Comparison of ENCODE assay signal across 19 cellular contexts in genomic region chr4:101400096-101400495, GRCh38. TPM values are rescaled to one million over a fixed set of nuclear protein-coding genes. Genes with fewer than 3 reads are reported as not detected.
DNase-seq lines count a peak whose midpoint lies in the region; ATAC-seq, FAIRE-seq and TF ChIP-seq lines count a peak whose summit lies in the region.
"Had no signal": no experiment of that assay in that cellular context is flagged by ENCODE, and none has a peak within 500 bp of the region (broad histone marks: within the 10 kb centered on the region; RNA-seq: fewer than 3 reads in every experiment).

No MANE protein-coding gene starts in this region.

- TF ChIP-seq RAD21 in HepG2 (CRISPR knock-in tag; IDR thresholded peaks at IDR 0.05), result no peak

- intact Hi-C loops in HepG2 (cut with micrococcal nuclease; ENCODE audit: unreplicated experiment) (no loop called here), right lobe of liver (cut with DNase I) (no loop called here)
- intact Hi-C loops in activated CD8-positive, alpha-beta T cell treated with anti-CD3 and anti-CD28 coated beads for 36 hours (cut with micrococcal nuclease), result loop anchor here (5.0 kb wide), 1 partner anchor 127 kb away; no protein-coding TSS in a partner anchor

- no peak for FAIRE-seq in HepG2 (lab: Jason Lieb, UNC)
- FAIRE-seq: endothelial cell of umbilical vein, pancreas had no signal

- 10% methylated on average over 3 of the region's 3 CpGs for WGBS in HepG2 (ENCODE audit: low lambda C conversion rate)
- WGBS in right lobe of liver (ENCODE audit: insufficient coverage, low coverage, low lambda C conversion rate, missing lambda C conversion rate), result 70% methylated on average over 3 of the region's 3 CpGs
- WGBS in tibial nerve, 2 donors, result 60 to 73% methylated on average over 3 of the region's 3 CpGs

- H3K9me3 Mint-ChIP-seq in activated CD8-positive, alpha-beta T cell treated with anti-CD3 and anti-CD28 coated beads for 36 hours, result no peaks in the 10 kb centered on the region
- H3K9me3 Mint-ChIP-seq: brain had no signal

- no peaks in the 10 kb centered on the region for H4K20me1 ChIP-seq in HepG2 (ENCODE audit: insufficient read depth, low read length)

- no peaks in the 10 kb centered on the region for H3K36me3 Mint-ChIP-seq in activated CD8-positive, alpha-beta T cell treated with anti-CD3 and anti-CD28 coated beads for 36 hours (ENCODE audit: low read depth)
- H3K36me3 Mint-ChIP-seq: brain, memory B cell had no signal

- no peak overlapping the region for H2AFZ ChIP-seq in HepG2 (ENCODE audit: low read length)

- no peak for TF ChIP-seq EP300 in HepG2 (IDR thresholded peaks at IDR 0.05; ENCODE audit: low read depth in 2 of 2, low read length in 2 of 2)
- no peak for TF ChIP-seq EP300 in HepG2 (CRISPR knock-in tag; IDR thresholded peaks at IDR 0.05; ENCODE audit: borderline replicate concordance)
- no peak for TF ChIP-seq EP300 in tibial nerve (IDR thresholded peaks at IDR 0.05)

- H3K9me3 ChIP-seq in HepG2 (ENCODE audit: low read length) (no peaks in the 10 kb centered on the region), right lobe of liver (no peaks in the 10 kb centered on the region), tibial nerve (peaks cover 0 to 4% (median 0%) of the 10 kb centered on the region in 4 donors)
- H3K9me3 ChIP-seq: pancreas had no signal

- in situ Hi-C loops in HepG2 (cut with HindIII; ENCODE audit: extremely low pct_ligation_motif_present, low pct_unique_long_range_greater_than_20kb), result no loop called here

- H3K27me3 Mint-ChIP-seq in activated CD8-positive, alpha-beta T cell treated with anti-CD3 and anti-CD28 coated beads for 36 hours, result peaks cover 4% of the 10 kb centered on the region
- H3K27me3 Mint-ChIP-seq: brain, memory B cell had no signal

- no peak overlapping the region for H3K4me2 ChIP-seq in HepG2 (ENCODE audit: low read depth, low read length)

- H3K4me3 ChIP-seq in HepG2 (replicated peaks in 1 of 3; ENCODE audit: insufficient read depth in 1 of 3, low read depth in 2 of 3, low read length in 3 of 3) (no peak overlapping the region), right lobe of liver (no peak overlapping the region), tibial nerve (no peak overlapping the region)
- H3K4me3 ChIP-seq: pancreas had no signal

- no peak overlapping the region for H3K27ac Mint-ChIP-seq in activated CD8-positive, alpha-beta T cell treated with anti-CD3 and anti-CD28 coated beads for 36 hours
- H3K27ac Mint-ChIP-seq: brain, memory B cell had no signal

- H3K4me1 ChIP-seq in HepG2 (ENCODE audit: insufficient read depth, low read length) (no peaks in the 10 kb centered on the region), right lobe of liver (no peaks in the 10 kb centered on the region), tibial nerve (no peaks in the 10 kb centered on the region)
- H3K4me1 ChIP-seq: pancreas had no signal

- H3K27me3 ChIP-seq in HepG2 (ENCODE audit: control insufficient read depth in 1 of 2, insufficient read depth in 2 of 2, low read length in 2 of 2) (no peaks in the 10 kb centered on the region; a peak in 2 of 5 replicates), right lobe of liver (no peaks in the 10 kb centered on the region), tibial nerve (no peaks in the 10 kb centered on the region)
- H3K27me3 ChIP-seq: pancreas had no signal

- no peaks in the 10 kb centered on the region for H3K36me3 ChIP-seq in HepG2 (replicated peaks in 1 of 2; ENCODE audit: control insufficient read depth in 1 of 2, insufficient read depth in 2 of 2, low read length in 2 of 2)
- H3K36me3 ChIP-seq in right lobe of liver, result no peaks in the 10 kb centered on the region
- H3K36me3 ChIP-seq in tibial nerve, result no peaks in the 10 kb centered on the region
- H3K36me3 ChIP-seq: pancreas had no signal

- no peak overlapping the region for H3K9ac ChIP-seq in HepG2 (ENCODE audit: insufficient read depth, low read depth, low read length)

- ATAC-seq in HepG2 (no peak), right lobe of liver (no peak), GM18517 (IDR thresholded peaks at IDR 0.05; ENCODE audit: unreplicated experiment) (no peak)
- ATAC-seq in activated CD8-positive, alpha-beta T cell treated with anti-CD3 and anti-CD28 coated beads for 36 hours, result peak; percentile 99
- ATAC-seq in stimulated activated naive CD8-positive, alpha-beta T cell treated with anti-CD3 and anti-CD28 coated beads, Interleukin-15, Interleukin-2, amounts not matched to agents 100 U/mL and 50 U/mL, for 24 hours, result peak; percentile 100
- ATAC-seq: pancreas had no signal

- TF ChIP-seq POLR2A in HepG2 (IDR thresholded peaks at IDR 0.05; ENCODE audit: insufficient read depth in 1 of 2, low read depth in 2 of 2, low read length in 2 of 2), result no peak
- TF ChIP-seq POLR2A in right lobe of liver (IDR thresholded peaks at IDR 0.05), result no peak
- TF ChIP-seq POLR2A in tibial nerve (IDR thresholded peaks at IDR 0.05), result no peak

- no peaks in the 10 kb centered on the region for H3K79me2 ChIP-seq in HepG2 (ENCODE audit: insufficient read depth, low read length)

- TF ChIP-seq CTCF in HepG2 (CRISPR knock-in tag; IDR thresholded peaks at IDR 0.05) (no peak), right lobe of liver (IDR thresholded peaks at IDR 0.05) (no peak), tibial nerve (IDR thresholded peaks at IDR 0.05) (no peak)
- no peak for TF ChIP-seq CTCF in activated CD8-positive, alpha-beta T cell treated with anti-CD3 and anti-CD28 coated beads for 36 hours (IDR thresholded peaks at IDR 0.05)

- POLR2A ChIA-PET in HepG2 (lab: Yijun Ruan, JAX), result no interaction called here
- POLR2A ChIA-PET in activated CD8-positive, alpha-beta T cell treated with anti-CD3 and anti-CD28 coated beads for 36 hours (lab: Charles Lee), result no interaction called here

- no peak overlapping the region for H3K4me3 Mint-ChIP-seq in activated CD8-positive, alpha-beta T cell treated with anti-CD3 and anti-CD28 coated beads for 36 hours
- H3K4me3 Mint-ChIP-seq: brain, H9, memory B cell had no signal

- H3K27ac ChIP-seq in HepG2 (ENCODE audit: extremely low read length, insufficient read depth, low read length), result no peak overlapping the region
- no peak overlapping the region for H3K27ac ChIP-seq in right lobe of liver
- H3K27ac ChIP-seq in tibial nerve, result no peak overlapping the region
- H3K27ac ChIP-seq: pancreas, RWPE1 had no signal

- CTCF ChIA-PET in HepG2 (lab: Yijun Ruan, JAX; ENCODE audit: low intra/inter-chr PET ratio, low total read pairs), result no interaction called here
- CTCF ChIA-PET in activated CD8-positive, alpha-beta T cell treated with anti-CD3 and anti-CD28 coated beads for 36 hours (lab: Charles Lee), result no interaction called here

- DNase-seq in HepG2 (ENCODE audit: low spot score) (no peak), right lobe of liver (no peak), fibroblast of peridontal ligament (ENCODE audit: extremely low read depth) (peak; percentile 24), NCI-H69 (lab: John Stamatoyannopoulos, UW) (no peak), tibial nerve (ENCODE audit: low spot score in 2 of 2) (no peak)
- DNase-seq in activated CD8-positive, alpha-beta T cell treated with anti-CD3 and anti-CD28 coated beads for 36 hours, result peak; percentile 70
- DNase-seq in stimulated activated naive CD8-positive, alpha-beta T cell treated with anti-CD3 and anti-CD28 coated beads, Interleukin-15, Interleukin-2, amounts not matched to agents 100 U/mL and 50 U/mL, for 24 hours, result peak; percentile 48
- DNase-seq: H9; hypothalamus; MV-4-11; NCI-H345; pancreas; stimulated activated naive CD4-positive, alpha-beta T cell; T1000 had no signal

- BruUV-seq in HepG2 (replicated peaks; lab: Mats Ljungman, UMichigan), result no TSS peak

- H3K4me1 Mint-ChIP-seq in activated CD8-positive, alpha-beta T cell treated with anti-CD3 and anti-CD28 coated beads for 36 hours (ENCODE audit: low read depth), result peaks cover 16% of the 10 kb centered on the region
- H3K4me1 Mint-ChIP-seq: brain, H9, memory B cell had no signal

TF ChIP-seq in HepG2, 621 proteins besides CTCF, POLR2A, EP300 and RAD21 (continues in another document):
- TF ChIP-seq EHMT2 (IDR thresholded peaks at IDR 0.05; ENCODE audit: borderline replicate concordance, low read depth, low read length), result no peak

RNA-seq across cellular contexts. Expression of gene PPP3CA, which starts 52.8 kb away (rescaled TPM):
- total RNA-seq in HepG2 (2016; rRNA removed; fragmentation: Illumina TruSeq; extraction: Trizol) (13.2 and 18.0 TPM in 2 replicates), right lobe of liver (10 to 100 TPM; 12.1 to 14.5 (median 13.1) TPM), tibial nerve (10 to 100 TPM; 32.7 to 45.1 (median 44.0) TPM)
- total RNA-seq in HepG2 (2016; cell fraction: cytosol; rRNA removed; fragmentation: Illumina TruSeq; extraction: Trizol; ENCODE audit: low read depth), result 1.9 and 4.1 TPM in 2 replicates
- 11.4 and 19.0 TPM in 2 replicates for total RNA-seq in HepG2 (2016; cell fraction: insoluble cytoplasmic fraction; rRNA removed; fragmentation: Illumina TruSeq; extraction: Trizol)
- 4.8 and 5.0 TPM in 2 replicates for total RNA-seq in HepG2 (2016; cell fraction: membrane; rRNA removed; fragmentation: Illumina TruSeq; extraction: Trizol)
- total RNA-seq in HepG2 (2016; cell fraction: nucleus; rRNA removed; fragmentation: Illumina TruSeq; extraction: Trizol), result 11.6 TPM in 2 replicates
- polyA plus RNA-seq in HepG2 (2011; rRNA removed), result 4.5 and 4.8 TPM in 2 replicates
- polyA plus RNA-seq in HepG2 (2011; cell fraction: cytosol; rRNA removed), result 2.5 and 3.2 TPM in 2 replicates
- polyA plus RNA-seq in HepG2 (2011; cell fraction: nucleus; rRNA removed), result 2.5 and 2.8 TPM in 2 replicates
- 11.7 and 12.9 TPM in 2 replicates for polyA plus RNA-seq in HepG2 (2012)
- polyA plus RNA-seq in HepG2 (2016; cell fraction: cytosol; fragmentation: Illumina TruSeq; extraction: Trizol; ENCODE audit: low read depth), result 0.66 and 0.71 TPM in 2 replicates
- 15.7 and 16.7 TPM in 2 replicates for polyA plus RNA-seq in HepG2 (2016; cell fraction: insoluble cytoplasmic fraction; fragmentation: Illumina TruSeq; extraction: Trizol; ENCODE audit: low read depth)
- 3.2 and 3.3 TPM in 2 replicates for polyA plus RNA-seq in HepG2 (2016; cell fraction: membrane; fragmentation: Illumina TruSeq; extraction: Trizol; ENCODE audit: low read depth)
- polyA plus RNA-seq in HepG2 (2016; cell fraction: nucleus; fragmentation: Illumina TruSeq; extraction: Trizol; ENCODE audit: insufficient read depth, low read depth), result 10.5 and 11.0 TPM in 2 replicates
- 7.3 and 9.6 TPM in 2 replicates for polyA minus RNA-seq in HepG2 (2011; rRNA and poly(A)+ RNA removed; ENCODE audit: low replicate concordance)
- 13.9 and 14.4 TPM in 2 replicates for polyA minus RNA-seq in HepG2 (2011; cell fraction: cytosol; rRNA and poly(A)+ RNA removed)
- polyA minus RNA-seq in HepG2 (2011; cell fraction: nucleus; rRNA and poly(A)+ RNA removed), result 22.3 and 32.1 TPM in 2 replicates
- 10 to 100 TPM; 11.8 to 12.7 TPM for total RNA-seq in activated CD8-positive, alpha-beta T cell treated with anti-CD3 and anti-CD28 coated beads for 36 hours

Comparison
In these comparisons a context has a peak if more than half of its experiments do, and no peak if none do; other contexts are left out.
1. ATAC-seq: peak in activated CD8-positive, alpha-beta T cell treated with anti-CD3 and anti-CD28 coated beads for 36 hours (single experiment) and stimulated activated naive CD8-positive, alpha-beta T cell treated with anti-CD3 and anti-CD28 coated beads, Interleukin-15, Interleukin-2, amounts not matched to agents 100 U/mL and 50 U/mL, for 24 hours (single experiment); none in HepG2 (single experiment), right lobe of liver (0 of 4) and GM18517 (single experiment).
2. DNase-seq: peak in activated CD8-positive, alpha-beta T cell treated with anti-CD3 and anti-CD28 coated beads for 36 hours (single experiment), fibroblast of peridontal ligament (single experiment) and stimulated activated naive CD8-positive, alpha-beta T cell treated with anti-CD3 and anti-CD28 coated beads, Interleukin-15, Interleukin-2, amounts not matched to agents 100 U/mL and 50 U/mL, for 24 hours (single experiment); none in HepG2 (single experiment), right lobe of liver (0 of 3), NCI-H69 (single experiment) and tibial nerve (0 of 2).